12 cellular contexts compared by ENCODE assay signal in genomic region chr7:154212861-154213260, GRCh38.
DNase-seq lines count a peak whose midpoint lies in the region.
"Had no signal": no experiment of that assay in that cellular context is flagged by ENCODE, and none has a peak within 500 bp of the region (broad histone marks: within the 10 kb centered on the region; RNA-seq: fewer than 3 reads in every experiment).

No MANE protein-coding gene starts in this region.

- intact Hi-C loops in cardiac septum (cut with DNase I): no loop called here

- peak; percentile 90 for DNase-seq in G401 (ENCODE audit: low spot score)
- peak; percentile 50 to 77 for DNase-seq in cerebellar nuclear complex (lab: John Stamatoyannopoulos, UW)
- peak; percentile 20 for DNase-seq in islet precursor cell
- DNase-seq in activated gamma-delta T cell treated with Interleukin-2 at 50 U/mL for 16 hours: no peak
- no peak for DNase-seq in cardiac septum (ENCODE audit: low spot score)
- DNase-seq: AML-193; Caco-2; Calu3; CD4-positive, alpha-beta T cell; CD8-positive, alpha-beta T cell; DMS79 treated with DMSO at 0.1 percent for 48 hours; GDM1 had no signal

- in situ Hi-C loops in G401 (cut with HindIII; ENCODE audit: low sequenced_read_pairs): no loop called here

Comparison
In these comparisons a context has a peak if more than half of its experiments do, and no peak if none do; other contexts are left out.
1. DNase-seq: peak in G401 (single experiment), cerebellar nuclear complex (2 of 2) and islet precursor cell (single experiment); none in activated gamma-delta T cell treated with Interleukin-2 at 50 U/mL for 16 hours (single experiment) and cardiac septum (single experiment).